1 cellular context compared by ENCODE assay signal in the genomic region with DNA sequence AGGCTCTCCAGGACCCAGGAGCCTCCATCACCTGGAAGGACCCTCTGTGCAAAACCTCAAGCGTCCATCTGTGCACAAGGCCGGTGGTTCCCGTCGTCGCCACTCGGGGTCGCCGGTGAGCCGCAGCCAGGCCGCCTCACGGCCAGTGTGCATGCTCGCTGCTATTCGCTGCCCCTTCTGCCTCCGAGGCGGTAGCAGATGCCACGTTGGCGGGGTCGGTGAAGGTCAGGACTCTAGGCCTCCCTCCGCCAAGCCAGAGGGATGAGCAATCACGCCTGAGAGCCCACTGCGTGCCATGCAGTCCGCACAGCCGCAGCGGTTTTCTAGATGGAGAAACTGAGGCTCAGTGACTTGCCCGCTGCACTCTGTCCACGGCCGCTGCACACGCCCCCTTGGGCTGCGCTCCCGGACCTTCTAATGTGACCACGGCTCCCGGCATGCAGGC.
TF ChIP-seq lines count a peak whose summit lies in the region.

No MANE protein-coding gene starts in this region.

TF ChIP-seq in HepG2, 621 proteins besides CTCF, POLR2A, EP300 and RAD21 (continued from another document and continues in another):
- TF ChIP-seq CBFB (CRISPR knock-in tag; IDR thresholded peaks at IDR 0.05) (0 out of 2 replicates have a peak, but pooled peaks have one; percentile 60), MTF2 (CRISPR knock-in tag; IDR thresholded peaks at IDR 0.05; ENCODE audit: borderline replicate concordance) (no peak), HOXA7 (CRISPR knock-in tag; IDR thresholded peaks at IDR 0.05) (no peak), DPF2 (CRISPR knock-in tag; IDR thresholded peaks at IDR 0.05; ENCODE audit: borderline replicate concordance, low read depth) (no peak; the same call in 1 of the 2 replicates), ZNF839 (CRISPR knock-in tag; IDR thresholded peaks at IDR 0.05; ENCODE audit: borderline replicate concordance) (peak; percentile 80; the same call in 1 of the 2 replicates), ZNF136 (CRISPR knock-in tag; IDR thresholded peaks at IDR 0.05; ENCODE audit: low read depth) (no peak), FIP1L1 (IDR thresholded peaks at IDR 0.05; ENCODE audit: borderline replicate concordance, insufficient read depth, low read depth, low read length) (no peak), MAFG (CRISPR knock-in tag; IDR thresholded peaks at IDR 0.05) (no peak), ZNF766 (CRISPR knock-in tag; IDR thresholded peaks at IDR 0.05; ENCODE audit: borderline replicate concordance) (peak; percentile 36; the same call in 1 of the 2 replicates), FOXA1 (IDR thresholded peaks at IDR 0.05) (no peak), FOXA1 (CRISPR knock-in tag; IDR thresholded peaks at IDR 0.05) (peak; percentile 19; the same call in 1 of the 2 replicates), ZNF530 (CRISPR knock-in tag; IDR thresholded peaks at IDR 0.05; ENCODE audit: low read depth) (no peak), ZNF451 (CRISPR knock-in tag; IDR thresholded peaks at IDR 0.05) (peak; percentile 80; the same call in 1 of the 2 replicates), ZBTB8A (CRISPR knock-in tag; IDR thresholded peaks at IDR 0.05; ENCODE audit: borderline replicate concordance, low read depth) (no peak), ZFP90 (CRISPR knock-in tag; IDR thresholded peaks at IDR 0.05; ENCODE audit: borderline replicate concordance) (no peak; the same call in 1 of the 2 replicates), NFKBIZ (CRISPR knock-in tag; IDR thresholded peaks at IDR 0.05) (no peak), SMC3 (IDR thresholded peaks at IDR 0.05; ENCODE audit: low read length) (peak; percentile 23; the same call in 1 of the 2 replicates), MTA1 (CRISPR knock-in tag; IDR thresholded peaks at IDR 0.05; ENCODE audit: borderline replicate concordance) (0 out of 2 replicates have a peak, but pooled peaks have one; percentile 37), GFI1 (CRISPR knock-in tag; IDR thresholded peaks at IDR 0.05; ENCODE audit: borderline replicate concordance) (no peak), ZFYVE20 (CRISPR knock-in tag; IDR thresholded peaks at IDR 0.05; ENCODE audit: borderline replicate concordance, low read depth) (no peak), LCORL (IDR thresholded peaks at IDR 0.05) (no peak), LCORL (CRISPR knock-in tag; IDR thresholded peaks at IDR 0.05) (peak; percentile 45; the same call in 1 of the 2 replicates), BRCA1 (CRISPR knock-in tag; IDR thresholded peaks at IDR 0.05) (no peak), SP1 (IDR thresholded peaks at IDR 0.05) (no peak), SP1 (CRISPR knock-in tag; IDR thresholded peaks at IDR 0.05) (0 out of 2 replicates have a peak, but pooled peaks have one; percentile 28), CAMTA2 (CRISPR knock-in tag; IDR thresholded peaks at IDR 0.05; ENCODE audit: borderline replicate concordance) (0 out of 2 replicates have a peak, but pooled peaks have one; percentile 58), ZSCAN30 (CRISPR knock-in tag; IDR thresholded peaks at IDR 0.05) (no peak), ELF3 (CRISPR knock-in tag; IDR thresholded peaks at IDR 0.05) (peak; percentile 47; the same call in 1 of the 2 replicates), TGIF2 (CRISPR knock-in tag; IDR thresholded peaks at IDR 0.05) (peak; percentile 27; the same call in 1 of the 2 replicates), ZNF782 (CRISPR knock-in tag; IDR thresholded peaks at IDR 0.05; ENCODE audit: borderline replicate concordance) (no peak), ZNF292 (CRISPR knock-in tag; IDR thresholded peaks at IDR 0.05; ENCODE audit: borderline replicate concordance, low read depth) (peak; percentile 84; the same call in 1 of the 2 replicates), KAT8 (CRISPR knock-in tag; IDR thresholded peaks at IDR 0.05) (peak; percentile 24; the same call in 1 of the 2 replicates), HOXA3 (CRISPR knock-in tag; IDR thresholded peaks at IDR 0.05) (peak; percentile 51; the same call in 1 of the 2 replicates), THAP11 (CRISPR knock-in tag; IDR thresholded peaks at IDR 0.05) (0 out of 2 replicates have a peak, but pooled peaks have one; percentile 26), MEIS1 (CRISPR knock-in tag; IDR thresholded peaks at IDR 0.05; ENCODE audit: borderline replicate concordance) (peak; percentile 48; the same call in 1 of the 2 replicates), POGZ (CRISPR knock-in tag; IDR thresholded peaks at IDR 0.05) (peak; percentile 52; the same call in 1 of the 2 replicates)
- TF ChIP-seq, protein P1, sequence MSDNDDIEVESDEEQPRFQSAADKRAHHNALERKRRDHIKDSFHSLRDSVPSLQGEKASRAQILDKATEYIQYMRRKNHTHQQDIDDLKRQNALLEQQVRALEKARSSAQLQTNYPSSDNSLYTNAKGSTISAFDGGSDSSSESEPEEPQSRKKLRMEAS (IDR thresholded peaks at IDR 0.05): peak; percentile 90
- TF ChIP-seq, protein P2, sequence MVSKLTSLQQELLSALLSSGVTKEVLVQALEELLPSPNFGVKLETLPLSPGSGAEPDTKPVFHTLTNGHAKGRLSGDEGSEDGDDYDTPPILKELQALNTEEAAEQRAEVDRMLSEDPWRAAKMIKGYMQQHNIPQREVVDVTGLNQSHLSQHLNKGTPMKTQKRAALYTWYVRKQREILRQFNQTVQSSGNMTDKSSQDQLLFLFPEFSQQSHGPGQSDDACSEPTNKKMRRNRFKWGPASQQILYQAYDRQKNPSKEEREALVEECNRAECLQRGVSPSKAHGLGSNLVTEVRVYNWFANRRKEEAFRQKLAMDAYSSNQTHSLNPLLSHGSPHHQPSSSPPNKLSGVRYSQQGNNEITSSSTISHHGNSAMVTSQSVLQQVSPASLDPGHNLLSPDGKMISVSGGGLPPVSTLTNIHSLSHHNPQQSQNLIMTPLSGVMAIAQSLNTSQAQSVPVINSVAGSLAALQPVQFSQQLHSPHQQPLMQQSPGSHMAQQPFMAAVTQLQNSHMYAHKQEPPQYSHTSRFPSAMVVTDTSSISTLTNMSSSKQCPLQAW (CRISPR knock-in tag; IDR thresholded peaks at IDR 0.05): 0 out of 2 replicates have a peak, but pooled peaks have one; percentile 67
- TF ChIP-seq, protein P3, sequence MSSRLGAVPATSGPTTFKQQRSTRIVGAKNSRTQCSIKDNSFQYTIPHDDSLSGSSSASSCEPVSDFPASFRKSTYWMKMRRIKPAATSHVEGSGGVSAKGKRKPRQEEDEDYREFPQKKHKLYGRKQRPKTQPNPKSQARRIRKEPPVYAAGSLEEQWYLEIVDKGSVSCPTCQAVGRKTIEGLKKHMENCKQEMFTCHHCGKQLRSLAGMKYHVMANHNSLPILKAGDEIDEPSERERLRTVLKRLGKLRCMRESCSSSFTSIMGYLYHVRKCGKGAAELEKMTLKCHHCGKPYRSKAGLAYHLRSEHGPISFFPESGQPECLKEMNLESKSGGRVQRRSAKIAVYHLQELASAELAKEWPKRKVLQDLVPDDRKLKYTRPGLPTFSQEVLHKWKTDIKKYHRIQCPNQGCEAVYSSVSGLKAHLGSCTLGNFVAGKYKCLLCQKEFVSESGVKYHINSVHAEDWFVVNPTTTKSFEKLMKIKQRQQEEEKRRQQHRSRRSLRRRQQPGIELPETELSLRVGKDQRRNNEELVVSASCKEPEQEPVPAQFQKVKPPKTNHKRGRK (CRISPR knock-in tag; IDR thresholded peaks at IDR 0.05): peak; percentile 80
- TF ChIP-seq, protein P4, sequence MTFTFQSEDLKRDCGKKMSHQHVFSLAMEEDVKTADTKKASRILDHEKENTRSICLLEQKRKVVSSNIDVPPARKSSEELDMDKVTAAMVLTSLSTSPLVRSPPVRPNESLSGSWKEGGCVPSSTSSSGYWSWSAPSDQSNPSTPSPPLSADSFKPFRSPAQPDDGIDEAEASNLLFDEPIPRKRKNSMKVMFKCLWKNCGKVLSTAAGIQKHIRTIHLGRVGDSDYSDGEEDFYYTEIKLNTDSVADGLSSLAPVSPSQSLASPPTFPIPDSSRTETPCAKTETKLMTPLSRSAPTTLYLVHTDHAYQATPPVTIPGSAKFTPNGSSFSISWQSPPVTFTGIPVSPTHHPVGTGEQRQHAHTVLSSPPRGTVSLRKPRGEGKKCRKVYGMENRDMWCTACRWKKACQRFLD (CRISPR knock-in tag; IDR thresholded peaks at IDR 0.05; ENCODE audit: borderline replicate concordance): no peak
- TF ChIP-seq, protein P5, sequence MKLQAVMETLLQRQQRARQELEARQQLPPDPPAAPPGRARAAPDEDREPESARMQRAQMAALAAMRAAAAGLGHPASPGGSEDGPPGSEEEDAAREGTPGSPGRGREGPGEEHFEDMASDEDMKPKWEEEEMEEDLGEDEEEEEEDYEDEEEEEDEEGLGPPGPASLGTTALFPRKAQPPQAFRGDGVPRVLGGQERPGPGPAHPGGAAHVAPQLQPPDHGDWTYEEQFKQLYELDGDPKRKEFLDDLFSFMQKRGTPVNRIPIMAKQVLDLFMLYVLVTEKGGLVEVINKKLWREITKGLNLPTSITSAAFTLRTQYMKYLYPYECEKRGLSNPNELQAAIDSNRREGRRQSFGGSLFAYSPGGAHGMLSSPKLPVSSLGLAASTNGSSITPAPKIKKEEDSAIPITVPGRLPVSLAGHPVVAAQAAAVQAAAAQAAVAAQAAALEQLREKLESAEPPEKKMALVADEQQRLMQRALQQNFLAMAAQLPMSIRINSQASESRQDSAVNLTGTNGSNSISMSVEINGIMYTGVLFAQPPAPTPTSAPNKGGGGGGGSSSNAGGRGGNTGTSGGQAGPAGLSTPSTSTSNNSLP (IDR thresholded peaks at IDR 0.05; ENCODE audit: low read depth, low read length): no peak
- TF ChIP-seq, protein P6, sequence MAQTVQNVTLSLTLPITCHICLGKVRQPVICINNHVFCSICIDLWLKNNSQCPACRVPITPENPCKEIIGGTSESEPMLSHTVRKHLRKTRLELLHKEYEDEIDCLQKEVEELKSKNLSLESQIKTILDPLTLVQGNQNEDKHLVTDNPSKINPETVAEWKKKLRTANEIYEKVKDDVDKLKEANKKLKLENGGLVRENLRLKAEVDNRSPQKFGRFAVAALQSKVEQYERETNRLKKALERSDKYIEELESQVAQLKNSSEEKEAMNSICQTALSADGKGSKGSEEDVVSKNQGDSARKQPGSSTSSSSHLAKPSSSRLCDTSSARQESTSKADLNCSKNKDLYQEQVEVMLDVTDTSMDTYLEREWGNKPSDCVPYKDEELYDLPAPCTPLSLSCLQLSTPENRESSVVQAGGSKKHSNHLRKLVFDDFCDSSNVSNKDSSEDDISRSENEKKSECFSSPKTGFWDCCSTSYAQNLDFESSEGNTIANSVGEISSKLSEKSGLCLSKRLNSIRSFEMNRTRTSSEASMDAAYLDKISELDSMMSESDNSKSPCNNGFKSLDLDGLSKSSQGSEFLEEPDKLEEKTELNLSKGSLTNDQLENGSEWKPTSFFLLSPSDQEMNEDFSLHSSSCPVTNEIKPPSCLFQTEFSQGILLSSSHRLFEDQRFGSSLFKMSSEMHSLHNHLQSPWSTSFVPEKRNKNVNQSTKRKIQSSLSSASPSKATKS (CRISPR knock-in tag; IDR thresholded peaks at IDR 0.05): no peak
- TF ChIP-seq, protein P7, sequence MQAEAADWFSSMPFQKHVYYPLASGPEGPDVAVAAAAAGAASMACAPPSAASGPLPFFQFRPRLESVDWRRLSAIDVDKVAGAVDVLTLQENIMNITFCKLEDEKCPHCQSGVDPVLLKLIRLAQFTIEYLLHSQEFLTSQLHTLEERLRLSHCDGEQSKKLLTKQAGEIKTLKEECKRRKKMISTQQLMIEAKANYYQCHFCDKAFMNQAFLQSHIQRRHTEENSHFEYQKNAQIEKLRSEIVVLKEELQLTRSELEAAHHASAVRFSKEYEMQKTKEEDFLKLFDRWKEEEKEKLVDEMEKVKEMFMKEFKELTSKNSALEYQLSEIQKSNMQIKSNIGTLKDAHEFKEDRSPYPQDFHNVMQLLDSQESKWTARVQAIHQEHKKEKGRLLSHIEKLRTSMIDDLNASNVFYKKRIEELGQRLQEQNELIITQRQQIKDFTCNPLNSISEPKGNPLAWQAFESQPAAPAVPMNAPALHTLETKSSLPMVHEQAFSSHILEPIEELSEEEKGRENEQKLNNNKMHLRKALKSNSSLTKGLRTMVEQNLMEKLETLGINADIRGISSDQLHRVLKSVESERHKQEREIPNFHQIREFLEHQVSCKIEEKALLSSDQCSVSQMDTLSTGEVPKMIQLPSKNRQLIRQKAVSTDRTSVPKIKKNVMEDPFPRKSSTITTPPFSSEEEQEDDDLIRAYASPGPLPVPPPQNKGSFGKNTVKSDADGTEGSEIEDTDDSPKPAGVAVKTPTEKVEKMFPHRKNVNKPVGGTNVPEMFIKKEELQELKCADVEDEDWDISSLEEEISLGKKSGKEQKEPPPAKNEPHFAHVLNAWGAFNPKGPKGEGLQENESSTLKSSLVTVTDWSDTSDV (CRISPR knock-in tag; IDR thresholded peaks at IDR 0.05): peak; percentile 94
- TF ChIP-seq, protein P8, sequence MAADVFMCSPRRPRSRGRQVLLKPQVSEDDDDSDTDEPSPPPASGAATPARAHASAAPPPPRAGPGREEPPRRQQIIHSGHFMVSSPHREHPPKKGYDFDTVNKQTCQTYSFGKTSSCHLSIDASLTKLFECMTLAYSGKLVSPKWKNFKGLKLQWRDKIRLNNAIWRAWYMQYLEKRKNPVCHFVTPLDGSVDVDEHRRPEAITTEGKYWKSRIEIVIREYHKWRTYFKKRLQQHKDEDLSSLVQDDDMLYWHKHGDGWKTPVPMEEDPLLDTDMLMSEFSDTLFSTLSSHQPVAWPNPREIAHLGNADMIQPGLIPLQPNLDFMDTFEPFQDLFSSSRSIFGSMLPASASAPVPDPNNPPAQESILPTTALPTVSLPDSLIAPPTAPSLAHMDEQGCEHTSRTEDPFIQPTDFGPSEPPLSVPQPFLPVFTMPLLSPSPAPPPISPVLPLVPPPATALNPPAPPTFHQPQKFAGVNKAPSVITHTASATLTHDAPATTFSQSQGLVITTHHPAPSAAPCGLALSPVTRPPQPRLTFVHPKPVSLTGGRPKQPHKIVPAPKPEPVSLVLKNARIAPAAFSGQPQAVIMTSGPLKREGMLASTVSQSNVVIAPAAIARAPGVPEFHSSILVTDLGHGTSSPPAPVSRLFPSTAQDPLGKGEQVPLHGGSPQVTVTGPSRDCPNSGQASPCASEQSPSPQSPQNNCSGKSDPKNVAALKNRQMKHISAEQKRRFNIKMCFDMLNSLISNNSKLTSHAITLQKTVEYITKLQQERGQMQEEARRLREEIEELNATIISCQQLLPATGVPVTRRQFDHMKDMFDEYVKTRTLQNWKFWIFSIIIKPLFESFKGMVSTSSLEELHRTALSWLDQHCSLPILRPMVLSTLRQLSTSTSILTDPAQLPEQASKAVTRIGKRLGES (CRISPR knock-in tag; IDR thresholded peaks at IDR 0.05; ENCODE audit: borderline replicate concordance): no peak
